In the genomic region with DNA sequence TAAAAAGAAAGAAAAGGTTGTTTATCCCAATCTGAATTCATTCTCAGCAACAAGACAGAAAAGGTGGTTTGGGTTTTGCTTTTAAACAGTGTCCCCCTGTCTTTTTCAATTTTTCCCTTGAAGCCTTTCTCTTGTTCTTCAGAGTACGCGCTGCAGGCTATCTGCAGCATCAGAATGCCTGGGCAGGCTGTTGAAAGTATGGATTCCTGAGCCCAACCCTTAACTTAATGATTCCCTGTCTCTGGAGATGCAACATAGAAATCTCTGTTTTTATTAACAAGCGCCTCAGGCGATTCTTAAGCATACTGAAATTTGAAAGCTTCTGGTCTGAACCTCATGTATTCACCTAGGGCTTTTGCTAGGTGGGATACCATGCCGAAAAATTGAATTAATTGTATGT, we compare ENCODE assay signal across 17 cellular contexts.
"Had no signal": no experiment of that assay in that cellular context is flagged by ENCODE, and none has a peak within 500 bp of the region (broad histone marks: within the 10 kb centered on the region; RNA-seq: fewer than 3 reads in every experiment).

No MANE protein-coding gene starts in this region.

- H3K9me2 ChIP-seq: SK-N-SH had no signal

- H3K9ac ChIP-seq: SK-N-SH had no signal

- H3K27ac ChIP-seq: SJSA1 had no signal

- H3K4me3 ChIP-seq: SJSA1 had no signal

- H3K4me2 ChIP-seq: SK-N-SH had no signal

- DNase-seq: NCI-H1092, NCI-H1105 treated with DMSO at 0.1 percent for 48 hours, NCI-H1436, NCI-H187, NCI-H2029, NCI-H2081 treated with DMSO at 0.1 percent for 48 hours, NCI-H2171, NCI-H226, NCI-H446, NCI-H510A, NCI-H524 treated with DMSO at 0.1 percent for 48 hours, NCI-H774, Right ventricle myocardium superior, RPMI8226, SIG-M5, SK-N-SH had no signal

- H3K9me3 ChIP-seq: SK-N-SH had no signal

- H3K27me3 ChIP-seq: SJSA1 had no signal

- H3K36me3 ChIP-seq: SJSA1 had no signal
